ENCODE assay signal across 25 cellular contexts in genomic region chrX:145820825-145821224, GRCh38. TPM values are rescaled to one million over a fixed set of nuclear protein-coding genes. Genes with fewer than 3 reads are reported as not detected.
"Had no signal": no experiment of that assay in that cellular context is flagged by ENCODE, and none has a peak within 500 bp of the region (broad histone marks: within the 10 kb centered on the region; RNA-seq: fewer than 3 reads in every experiment).

No MANE protein-coding gene starts in this region.

- H3K4me3 Mint-ChIP-seq: activated B cell treated with CpG ODN at 0.5 μM for 24 hours; activated CD4-positive, alpha-beta T cell treated with anti-CD3 and anti-CD28 coated beads for 36 hours; activated naive CD4-positive, alpha-beta T cell treated with anti-CD3 and anti-CD28 coated beads for 36 hours; activated naive CD8-positive, alpha-beta T cell treated with anti-CD3 and anti-CD28 coated beads, Interleukin-2, amount 10 ng/mL, durations not matched to agents 7 days and 5 days; activated T-cell treated with anti-CD3 and anti-CD28 coated beads, Interleukin-2, amount 50 U/mL, for 72 hours; dendritic cell treated with granulocyte-macrophage colony-stimulating factor and Interleukin-4, amounts not matched to agents 40 ng/mL and 50 ng/mL, for 4 days; effector memory CD8-positive, alpha-beta T cell; naive thymus-derived CD8-positive, alpha-beta T cell; stimulated activated effector memory CD8-positive, alpha-beta T cell treated with anti-CD3 and anti-CD28 coated beads, Interleukin-12 subunit alpha, Interleukin-12 subunit beta, amount 100 ng/mL, for 72 hours; stimulated activated naive CD8-positive, alpha-beta T cell treated with anti-CD3 and anti-CD28 coated beads, Interleukin-15, amount 100 ng/mL, for 72 hours; T-helper 17 cell had no signal

- DNase-seq: activated B cell treated with CpG ODN at 0.5 μM for 24 hours; activated CD4-positive, alpha-beta T cell treated with anti-CD3 and anti-CD28 coated beads for 36 hours; activated CD4-positive, alpha-beta T cell treated with anti-CD3 and anti-CD28 coated beads, Interleukin-2, amount 50 U/mL, for 48 hours; activated effector memory CD4-positive, alpha-beta T cell treated with Interleukin-2 at 50 U/mL for 16 hours; activated naive CD4-positive, alpha-beta T cell treated with anti-CD3 and anti-CD28 coated beads for 36 hours; activated naive CD8-positive, alpha-beta T cell treated with anti-CD3 and anti-CD28 coated beads, Interleukin-2, amount 10 ng/mL, durations not matched to agents 7 days and 5 days; activated T-cell treated with anti-CD3 and anti-CD28 coated beads, Interleukin-2, amount 50 U/mL, for 72 hours; amniotic stem cell; effector memory CD8-positive, alpha-beta T cell; heart right ventricle; left lung; naive thymus-derived CD8-positive, alpha-beta T cell; stimulated activated CD4-positive, alpha-beta T cell treated with anti-CD3 and anti-CD28 coated beads, Interleukin-1b, Interleukin-23, amount 100 ng/mL, for 48 hours; stimulated activated naive CD8-positive, alpha-beta T cell treated with anti-CD3 and anti-CD28 coated beads, Interleukin-15, amount 100 ng/mL, for 72 hours; SW 1271; T-helper 17 cell; transverse colon had no signal

- H3K4me1 Mint-ChIP-seq: activated B cell treated with CpG ODN at 0.5 μM for 24 hours; activated CD4-positive, alpha-beta T cell treated with anti-CD3 and anti-CD28 coated beads for 36 hours; activated naive CD8-positive, alpha-beta T cell treated with anti-CD3 and anti-CD28 coated beads, Interleukin-2, amount 10 ng/mL, durations not matched to agents 7 days and 5 days; stimulated activated effector memory CD8-positive, alpha-beta T cell treated with anti-CD3 and anti-CD28 coated beads, Interleukin-12 subunit alpha, Interleukin-12 subunit beta, amount 100 ng/mL, for 72 hours; stimulated activated naive CD8-positive, alpha-beta T cell treated with anti-CD3 and anti-CD28 coated beads, Interleukin-15, amount 100 ng/mL, for 72 hours; T-helper 17 cell had no signal

- H3K36me3 Mint-ChIP-seq: activated naive CD8-positive, alpha-beta T cell treated with anti-CD3 and anti-CD28 coated beads, Interleukin-2, amount 10 ng/mL, durations not matched to agents 7 days and 5 days; stimulated activated effector memory CD8-positive, alpha-beta T cell treated with anti-CD3 and anti-CD28 coated beads, Interleukin-12 subunit alpha, Interleukin-12 subunit beta, amount 100 ng/mL, for 72 hours had no signal

- H3K27ac ChIP-seq: cardiac muscle cell, esophagus muscularis mucosa, heart right ventricle, left lung, parathyroid adenoma, right lobe of liver, suprapubic skin, transverse colon had no signal

- H3K27ac Mint-ChIP-seq: activated B cell treated with CpG ODN at 0.5 μM for 24 hours; activated CD4-positive, alpha-beta T cell treated with anti-CD3 and anti-CD28 coated beads for 36 hours; activated naive CD4-positive, alpha-beta T cell treated with anti-CD3 and anti-CD28 coated beads for 36 hours; activated naive CD8-positive, alpha-beta T cell treated with anti-CD3 and anti-CD28 coated beads, Interleukin-2, amount 10 ng/mL, durations not matched to agents 7 days and 5 days; activated T-cell treated with anti-CD3 and anti-CD28 coated beads, Interleukin-2, amount 50 U/mL, for 72 hours; dendritic cell treated with granulocyte-macrophage colony-stimulating factor and Interleukin-4, amounts not matched to agents 40 ng/mL and 50 ng/mL, for 4 days; effector memory CD8-positive, alpha-beta T cell; naive thymus-derived CD8-positive, alpha-beta T cell; stimulated activated effector memory CD8-positive, alpha-beta T cell treated with anti-CD3 and anti-CD28 coated beads, Interleukin-12 subunit alpha, Interleukin-12 subunit beta, amount 100 ng/mL, for 72 hours; stimulated activated naive CD8-positive, alpha-beta T cell treated with anti-CD3 and anti-CD28 coated beads, Interleukin-15, amount 100 ng/mL, for 72 hours; T-helper 17 cell had no signal

- H3K9me3 Mint-ChIP-seq: activated B cell treated with CpG ODN at 0.5 μM for 24 hours; activated naive CD4-positive, alpha-beta T cell treated with anti-CD3 and anti-CD28 coated beads for 36 hours; activated naive CD8-positive, alpha-beta T cell treated with anti-CD3 and anti-CD28 coated beads, Interleukin-2, amount 10 ng/mL, durations not matched to agents 7 days and 5 days; dendritic cell treated with granulocyte-macrophage colony-stimulating factor and Interleukin-4, amounts not matched to agents 40 ng/mL and 50 ng/mL, for 4 days; stimulated activated effector memory CD8-positive, alpha-beta T cell treated with anti-CD3 and anti-CD28 coated beads, Interleukin-12 subunit alpha, Interleukin-12 subunit beta, amount 100 ng/mL, for 72 hours; stimulated activated naive CD8-positive, alpha-beta T cell treated with anti-CD3 and anti-CD28 coated beads, Interleukin-15, amount 100 ng/mL, for 72 hours had no signal

RNA-seq across cellular contexts. Expression of gene SLITRK2, which starts 3.2 kb away (rescaled TPM):
- total RNA-seq: activated B cell treated with CpG ODN at 0.5 μM for 24 hours; activated CD4-positive, alpha-beta T cell treated with anti-CD3 and anti-CD28 coated beads for 36 hours; activated naive CD4-positive, alpha-beta T cell treated with anti-CD3 and anti-CD28 coated beads for 36 hours; activated naive CD8-positive, alpha-beta T cell treated with anti-CD3 and anti-CD28 coated beads, Interleukin-2, amount 10 ng/mL, durations not matched to agents 7 days and 5 days; activated T-cell treated with anti-CD3 and anti-CD28 coated beads, Interleukin-2, amount 50 U/mL, for 72 hours; chondrocyte; naive thymus-derived CD8-positive, alpha-beta T cell; T-helper 17 cell had no signal
